ENCODE assay signal across 24 cellular contexts in the genomic region with DNA sequence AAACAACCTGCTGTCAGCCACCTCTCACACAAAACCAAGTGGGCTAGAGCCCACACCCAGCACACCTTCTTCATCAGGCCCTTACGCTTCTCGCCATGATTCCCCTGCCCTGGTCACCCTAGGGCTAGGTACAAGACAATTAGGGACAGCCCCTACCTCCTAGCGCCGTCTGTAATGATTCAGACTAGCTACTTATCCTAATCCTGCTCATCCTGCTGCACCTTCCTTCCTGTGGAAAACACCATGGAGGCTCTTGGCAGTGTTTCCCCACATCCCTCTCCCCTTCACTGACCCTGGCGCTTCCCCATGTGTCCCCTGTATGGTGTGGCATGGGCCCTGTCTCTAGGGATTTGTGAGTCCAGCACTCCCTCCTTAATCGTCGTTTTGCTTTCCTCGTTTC. TPM values are rescaled to one million over a fixed set of nuclear protein-coding genes. Genes with fewer than 3 reads are reported as not detected.
DNase-seq lines count a peak whose midpoint lies in the region; ATAC-seq and TF ChIP-seq lines count a peak whose summit lies in the region.
"Had no signal": no experiment of that assay in that cellular context is flagged by ENCODE, and none has a peak within 500 bp of the region (broad histone marks: within the 10 kb centered on the region; RNA-seq: fewer than 3 reads in every experiment).

No MANE protein-coding gene starts in this region.

- ATAC-seq in activated naive CD8-positive, alpha-beta T cell treated with anti-CD3 and anti-CD28 coated beads, Interleukin-2, amount 50 U/mL, for 24 hours: no peak
- ATAC-seq in HG03521 (IDR thresholded peaks at IDR 0.05; ENCODE audit: unreplicated experiment): no peak
- ATAC-seq: GM12878, sciatic nerve had no signal

- CTCF ChIA-PET in activated naive CD4-positive, alpha-beta T cell treated with anti-CD3 and anti-CD28 coated beads, Interleukin-2, amount 10 ng/mL, durations not matched to agents 7 days and 5 days (lab: Charles Lee): interaction anchor here (1.3 to 1.5 kb wide), 2 partner anchors 12 to 160 kb away, joined by 4 to 5 read pairs; no protein-coding TSS in a partner anchor
- CTCF ChIA-PET in OCI-LY7 (lab: Charles Lee; ENCODE audit: unreplicated experiment): no interaction called here

- no TSS peak for BruUV-seq in OCI-LY7 (replicated peaks; lab: Mats Ljungman, UMichigan)

- H2AFZ ChIP-seq in OCI-LY7 (ENCODE audit: low read length): no peak overlapping the region

- DNase-seq in activated naive CD4-positive, alpha-beta T cell treated with anti-CD3 and anti-CD28 coated beads, Interleukin-2, amount 10 ng/mL, durations not matched to agents 7 days and 5 days: no peak
- DNase-seq in activated naive CD4-positive, alpha-beta T cell (lab: John Stamatoyannopoulos, UW): no peak
- DNase-seq in activated naive CD8-positive, alpha-beta T cell treated with anti-CD3 and anti-CD28 coated beads, Interleukin-2, amount 50 U/mL, for 24 hours: no peak
- DNase-seq in esophagus squamous epithelium (lab: John Stamatoyannopoulos, UW): no peak
- DNase-seq in NCI-H2081 (lab: John Stamatoyannopoulos, UW): no peak
- DNase-seq in OCI-LY7 (ENCODE audit: low spot score): no peak
- no peak for DNase-seq in NCI-H146 (lab: John Stamatoyannopoulos, UW)
- DNase-seq: activated CD4-positive, alpha-beta T cell treated with anti-CD3 and anti-CD28 coated beads, Interleukin-2, amount 10 ng/mL, durations not matched to agents 7 days and 5 days; activated T-cell treated with anti-CD3 and anti-CD28 coated beads, Interleukin-2, amount 50 U/mL, for 48 hours; KBM-7; kidney; NCI-H2029; NCI-H2227 treated with DMSO at 0.1 percent for 48 hours; NCI-H526 treated with DMSO at 0.1 percent for 48 hours; Right ventricle myocardium superior; stimulated activated CD8-positive, alpha-beta memory T cell treated with anti-CD3 and anti-CD28 coated beads, Interleukin-4, amount 100 ng/mL, for 48 hours; stomach; uterus had no signal

- no peaks in the 10 kb centered on the region for H3K9me3 Mint-ChIP-seq in activated naive CD4-positive, alpha-beta T cell treated with anti-CD3 and anti-CD28 coated beads, Interleukin-2, amount 10 ng/mL, durations not matched to agents 7 days and 5 days
- no peaks in the 10 kb centered on the region for H3K9me3 Mint-ChIP-seq in activated naive CD8-positive, alpha-beta T cell treated with anti-CD3 and anti-CD28 coated beads, Interleukin-2, amount 50 U/mL, for 24 hours
- H3K9me3 Mint-ChIP-seq: activated CD4-positive, alpha-beta T cell treated with anti-CD3 and anti-CD28 coated beads, Interleukin-2, amount 10 ng/mL, durations not matched to agents 7 days and 5 days; brain had no signal

- H3K4me3 ChIP-seq in esophagus squamous epithelium (no peak overlapping the region), OCI-LY7 (ENCODE audit: low read depth, low read length, poor library complexity, severe bottlenecking) (no peak overlapping the region)
- H3K4me3 ChIP-seq: GM12878, prostate gland, stomach, uterus had no signal

- peak overlapping the region; percentile 62 for H3K27ac Mint-ChIP-seq in activated naive CD4-positive, alpha-beta T cell treated with anti-CD3 and anti-CD28 coated beads, Interleukin-2, amount 10 ng/mL, durations not matched to agents 7 days and 5 days
- peak overlapping the region; percentile 3 for H3K27ac Mint-ChIP-seq in activated naive CD8-positive, alpha-beta T cell treated with anti-CD3 and anti-CD28 coated beads, Interleukin-2, amount 50 U/mL, for 24 hours
- H3K27ac Mint-ChIP-seq: activated CD4-positive, alpha-beta T cell treated with anti-CD3 and anti-CD28 coated beads, Interleukin-2, amount 10 ng/mL, durations not matched to agents 7 days and 5 days had no signal

- H4K20me1 ChIP-seq in OCI-LY7 (ENCODE audit: insufficient read depth, low read length): no peaks in the 10 kb centered on the region

- TF ChIP-seq POLR2A in esophagus squamous epithelium (IDR thresholded peaks at IDR 0.05): no peak

- no peak overlapping the region for H3K4me2 ChIP-seq in OCI-LY7 (ENCODE audit: low read length)

- peaks cover 25% of the 10 kb centered on the region for H3K4me1 Mint-ChIP-seq in activated naive CD4-positive, alpha-beta T cell treated with anti-CD3 and anti-CD28 coated beads, Interleukin-2, amount 10 ng/mL, durations not matched to agents 7 days and 5 days
- peaks cover 36% of the 10 kb centered on the region for H3K4me1 Mint-ChIP-seq in activated naive CD8-positive, alpha-beta T cell treated with anti-CD3 and anti-CD28 coated beads, Interleukin-2, amount 50 U/mL, for 24 hours

- WGBS in esophagus squamous epithelium, 2 donors: 49 to 60% methylated on average over 8 of the region's 8 CpGs

- H3K9me3 ChIP-seq in esophagus squamous epithelium (no peaks in the 10 kb centered on the region), OCI-LY7 (ENCODE audit: low read length) (no peaks in the 10 kb centered on the region)
- H3K9me3 ChIP-seq: prostate gland, stomach, uterus had no signal

- POLR2A ChIA-PET in OCI-LY7 (lab: Charles Lee): no interaction called here

- H3K9me2 ChIP-seq in OCI-LY7 (ENCODE audit: insufficient read depth, low read length): no peaks in the 10 kb centered on the region

- TF ChIP-seq CTCF in esophagus squamous epithelium (IDR thresholded peaks at IDR 0.05) (no peak), OCI-LY7 (conservative IDR thresholded peaks at IDR 0.05; ENCODE audit: low read length) (no peak)

- peaks cover 23% of the 10 kb centered on the region for H3K36me3 Mint-ChIP-seq in activated naive CD4-positive, alpha-beta T cell treated with anti-CD3 and anti-CD28 coated beads, Interleukin-2, amount 10 ng/mL, durations not matched to agents 7 days and 5 days
- peaks cover 28% of the 10 kb centered on the region for H3K36me3 Mint-ChIP-seq in activated naive CD8-positive, alpha-beta T cell treated with anti-CD3 and anti-CD28 coated beads, Interleukin-2, amount 50 U/mL, for 24 hours (ENCODE audit: low read depth)

- intact Hi-C loops in esophagus squamous epithelium (cut with DNase I): no loop called here
- intact Hi-C loops in OCI-LY7 (cut with micrococcal nuclease; ENCODE audit: unreplicated experiment): no loop called here

- H3K27ac ChIP-seq in esophagus squamous epithelium: peak overlapping the region in 3 of 4 donors; percentile 72 to 91 (median 89)
- no peak overlapping the region for H3K27ac ChIP-seq in OCI-LY7 (ENCODE audit: low read depth, low read length, poor library complexity, severe bottlenecking)
- H3K27ac ChIP-seq: prostate gland, stomach, uterus, VCaP had no signal

- H3K27me3 Mint-ChIP-seq in activated naive CD4-positive, alpha-beta T cell treated with anti-CD3 and anti-CD28 coated beads, Interleukin-2, amount 10 ng/mL, durations not matched to agents 7 days and 5 days: no peaks in the 10 kb centered on the region
- no peaks in the 10 kb centered on the region for H3K27me3 Mint-ChIP-seq in activated naive CD8-positive, alpha-beta T cell treated with anti-CD3 and anti-CD28 coated beads, Interleukin-2, amount 50 U/mL, for 24 hours
- H3K27me3 Mint-ChIP-seq: activated CD4-positive, alpha-beta T cell treated with anti-CD3 and anti-CD28 coated beads, Interleukin-2, amount 10 ng/mL, durations not matched to agents 7 days and 5 days had no signal

- H3K36me3 ChIP-seq in esophagus squamous epithelium (peaks cover 0 to 16% (median 0%) of the 10 kb centered on the region in 3 donors), OCI-LY7 (ENCODE audit: insufficient read depth, low read length) (no peaks in the 10 kb centered on the region)
- H3K36me3 ChIP-seq: prostate gland, uterus had no signal

- peaks cover 0 to 44% (median 9%) of the 10 kb centered on the region in 3 donors for H3K4me1 ChIP-seq in esophagus squamous epithelium
- no peaks in the 10 kb centered on the region for H3K4me1 ChIP-seq in OCI-LY7 (ENCODE audit: insufficient read depth, low read length, poor library complexity, severe bottlenecking)
- H3K4me1 ChIP-seq: prostate gland, uterus had no signal

- H3K4me3 Mint-ChIP-seq in activated naive CD4-positive, alpha-beta T cell treated with anti-CD3 and anti-CD28 coated beads, Interleukin-2, amount 10 ng/mL, durations not matched to agents 7 days and 5 days: no peak overlapping the region
- H3K4me3 Mint-ChIP-seq in activated naive CD8-positive, alpha-beta T cell treated with anti-CD3 and anti-CD28 coated beads, Interleukin-2, amount 50 U/mL, for 24 hours: no peak overlapping the region
- H3K4me3 Mint-ChIP-seq: activated CD4-positive, alpha-beta T cell treated with anti-CD3 and anti-CD28 coated beads, Interleukin-2, amount 10 ng/mL, durations not matched to agents 7 days and 5 days; brain had no signal

- H3K79me2 ChIP-seq in OCI-LY7 (ENCODE audit: insufficient read depth, low read depth, low read length): no peaks in the 10 kb centered on the region

- no peaks in the 10 kb centered on the region for H3K27me3 ChIP-seq in esophagus squamous epithelium
- H3K27me3 ChIP-seq: stomach, uterus had no signal

RNA-seq across cellular contexts. Expression of a gene that starts 39.6 kb away (rescaled TPM):
- total RNA-seq in esophagus squamous epithelium: 10 to 100 TPM in 3 of 4 donors, 1 to 10 TPM in 1; 7.0 to 35.9 (median 19.9) TPM
- 35.5 and 37.1 TPM in 2 replicates for total RNA-seq in OCI-LY7 (2014; rRNA removed; shearing (Covaris generic))
- 78.1 and 80.1 TPM in 2 replicates for total RNA-seq in OCI-LY7 (2022)
